Comparison of ENCODE assay signal across 25 cellular contexts in genomic region chr2:220029013-220029412, GRCh38.
"Had no signal": no experiment of that assay in that cellular context is flagged by ENCODE, and none has a peak within 500 bp of the region (broad histone marks: within the 10 kb centered on the region; RNA-seq: fewer than 3 reads in every experiment).

No MANE protein-coding gene starts in this region.

- H3K36me3 ChIP-seq: left ventricle myocardium inferior, pancreas, prostate gland, spleen, tibial nerve, uterus had no signal

- H3K4me1 ChIP-seq: left ventricle myocardium inferior, pancreas, prostate gland, spleen, tibial nerve, uterus had no signal

- H3K4me1 Mint-ChIP-seq: memory B cell; naive thymus-derived CD8-positive, alpha-beta T cell; nephron; neural crest cell; stimulated activated effector memory CD8-positive, alpha-beta T cell treated with anti-CD3 and anti-CD28 coated beads, Interleukin-12 subunit alpha, Interleukin-12 subunit beta, amount 100 ng/mL, for 72 hours had no signal

- H3K27ac Mint-ChIP-seq: memory B cell; nephron; stimulated activated effector memory CD8-positive, alpha-beta T cell treated with anti-CD3 and anti-CD28 coated beads, Interleukin-12 subunit alpha, Interleukin-12 subunit beta, amount 100 ng/mL, for 72 hours; stimulated activated naive CD8-positive, alpha-beta T cell treated with anti-CD3 and anti-CD28 coated beads, Interleukin-15, Interleukin-2, amounts not matched to agents 100 ng/mL and 50 ng/mL, for 24 hours; type B pancreatic cell had no signal

- H3K4me3 ChIP-seq: left ventricle myocardium inferior, lung, pancreas, prostate gland, spleen, tibial nerve, uterus had no signal

- H3K4me3 Mint-ChIP-seq: memory B cell; naive thymus-derived CD8-positive, alpha-beta T cell; nephron; neural crest cell; stimulated activated effector memory CD8-positive, alpha-beta T cell treated with anti-CD3 and anti-CD28 coated beads, Interleukin-12 subunit alpha, Interleukin-12 subunit beta, amount 100 ng/mL, for 72 hours; stimulated activated naive CD8-positive, alpha-beta T cell treated with anti-CD3 and anti-CD28 coated beads, Interleukin-15, Interleukin-2, amounts not matched to agents 100 ng/mL and 50 ng/mL, for 24 hours; type B pancreatic cell had no signal

- DNase-seq: islet precursor cell; left ventricle myocardium inferior; midbrain; naive thymus-derived CD8-positive, alpha-beta T cell; nucleus accumbens; pancreas; posterior cingulate gyrus; retina; right cardiac atrium; small intestine; spleen; stimulated activated CD4-positive, alpha-beta T cell treated with anti-CD3 and anti-CD28 coated beads, Interleukin-4, amount 100 ng/mL, for 24 hours; stimulated activated naive CD4-positive, alpha-beta T cell; substantia nigra; uterus had no signal

- H3K36me3 Mint-ChIP-seq: memory B cell; naive thymus-derived CD8-positive, alpha-beta T cell; stimulated activated effector memory CD8-positive, alpha-beta T cell treated with anti-CD3 and anti-CD28 coated beads, Interleukin-12 subunit alpha, Interleukin-12 subunit beta, amount 100 ng/mL, for 72 hours; type B pancreatic cell had no signal

- H3K9me3 ChIP-seq: left ventricle myocardium inferior, pancreas, prostate gland, uterus had no signal

- ATAC-seq: naive thymus-derived CD8-positive, alpha-beta T cell; pancreas; right cardiac atrium; sciatic nerve; stimulated activated effector memory CD8-positive, alpha-beta T cell treated with anti-CD3 and anti-CD28 coated beads, Interleukin-12 subunit alpha, Interleukin-12 subunit beta, amount 100 ng/mL, for 72 hours had no signal

- H3K27ac ChIP-seq: left ventricle myocardium inferior, pancreas, prostate gland, spleen, tibial nerve, uterus had no signal

- H3K27me3 ChIP-seq: pancreas, spleen, tibial nerve, uterus had no signal

- H3K27me3 Mint-ChIP-seq: memory B cell; stimulated activated naive CD8-positive, alpha-beta T cell treated with anti-CD3 and anti-CD28 coated beads, Interleukin-15, Interleukin-2, amounts not matched to agents 100 ng/mL and 50 ng/mL, for 24 hours; type B pancreatic cell had no signal

- H3K9me3 Mint-ChIP-seq: memory B cell, nephron had no signal
